Comparison of ENCODE assay signal across 12 cellular contexts in genomic region chr5:139417214-139417613, GRCh38. TPM values are rescaled to one million over a fixed set of nuclear protein-coding genes. Genes with fewer than 3 reads are reported as not detected.
DNase-seq lines count a peak whose midpoint lies in the region; ATAC-seq and TF ChIP-seq lines count a peak whose summit lies in the region.
"Had no signal": no experiment of that assay in that cellular context is flagged by ENCODE, and none has a peak within 500 bp of the region (broad histone marks: within the 10 kb centered on the region; RNA-seq: fewer than 3 reads in every experiment).

No MANE protein-coding gene starts in this region.

- H3K4me1 ChIP-seq in lung (ENCODE audit: control insufficient read depth in 2 of 2, insufficient read depth in 2 of 2, low read length in 2 of 2), result peaks cover 11% of the 10 kb centered on the region in 2 donors
- H3K4me1 ChIP-seq in GM23248 (ENCODE audit: insufficient read depth), result no peaks in the 10 kb centered on the region

- CTCF ChIA-PET in Calu3 (lab: Charles Lee), result interaction anchor here (0.5 to 1.2 kb wide), 2 partner anchors 11 to 510 kb away, joined by 3 to 4 read pairs; no protein-coding TSS in a partner anchor

- DNase-seq in DMS 273 (lab: John Stamatoyannopoulos, UW; ENCODE audit: unreplicated experiment) (peak; percentile 83), NAMALWA (ENCODE audit: low spot score) (peak; percentile 50), chondrocyte (ENCODE audit: low spot score) (no peak), lung (ENCODE audit: low spot score) (no peak), Calu3 (no peak), GM23248 (no peak), H7 (no peak)
- DNase-seq: activated CD4-positive, CD25-positive, alpha-beta regulatory T cell; activated naive CD8-positive, alpha-beta T cell treated with anti-CD3 and anti-CD28 coated beads, Interleukin-2, amount 10 ng/mL, durations not matched to agents 7 days and 5 days; occipital lobe had no signal

- no peaks in the 10 kb centered on the region for H3F3A ChIP-seq in GM23248 (ENCODE audit: insufficient read depth)

- H3K27me3 Mint-ChIP-seq in chondrocyte (ENCODE audit: low read depth), result no peaks in the 10 kb centered on the region
- H3K27me3 Mint-ChIP-seq in Calu3 (ENCODE audit: unreplicated experiment), result peaks cover 15% of the 10 kb centered on the region
- H3K27me3 Mint-ChIP-seq: activated naive CD8-positive, alpha-beta T cell treated with anti-CD3 and anti-CD28 coated beads, Interleukin-2, amount 10 ng/mL, durations not matched to agents 7 days and 5 days had no signal

- H3K4me1 Mint-ChIP-seq in chondrocyte (ENCODE audit: low read depth) (peaks cover 9% of the 10 kb centered on the region), Calu3 (ENCODE audit: low read depth, unreplicated experiment) (no peaks in the 10 kb centered on the region)

- H3K9me3 Mint-ChIP-seq in chondrocyte (ENCODE audit: low read depth), result no peaks in the 10 kb centered on the region
- H3K9me3 Mint-ChIP-seq in Calu3 (ENCODE audit: low read depth, unreplicated experiment), result no peaks in the 10 kb centered on the region
- H3K9me3 Mint-ChIP-seq: activated naive CD8-positive, alpha-beta T cell treated with anti-CD3 and anti-CD28 coated beads, Interleukin-2, amount 10 ng/mL, durations not matched to agents 7 days and 5 days had no signal

- H3K79me2 ChIP-seq in GM23248 (ENCODE audit: insufficient read depth), result no peaks in the 10 kb centered on the region

- H3K9me2 ChIP-seq in GM23248 (ENCODE audit: insufficient read depth), result no peaks in the 10 kb centered on the region

- no peak overlapping the region for H3K4me3 Mint-ChIP-seq in chondrocyte (ENCODE audit: unreplicated experiment)
- H3K4me3 Mint-ChIP-seq in Calu3 (ENCODE audit: low read depth, unreplicated experiment), result no peak overlapping the region

- H3K4me3 ChIP-seq in lung (no peak overlapping the region), GM23248 (no peak overlapping the region), H7 (ENCODE audit: insufficient read depth, low read depth, low read length) (no peak overlapping the region)
- H3K4me3 ChIP-seq: tibial nerve had no signal

- ATAC-seq in lung (ENCODE audit: insufficient read depth, low FRiP score), result peak; percentile 35
- no peak for ATAC-seq in GM21619 (IDR thresholded peaks at IDR 0.05; ENCODE audit: unreplicated experiment)

- H3K9ac ChIP-seq in GM23248, result no peak overlapping the region

- H3K36me3 Mint-ChIP-seq in chondrocyte (ENCODE audit: low read depth) (peaks cover 20% of the 10 kb centered on the region), Calu3 (ENCODE audit: insufficient read depth, unreplicated experiment) (no peaks in the 10 kb centered on the region)
- H3K36me3 Mint-ChIP-seq: activated naive CD8-positive, alpha-beta T cell treated with anti-CD3 and anti-CD28 coated beads, Interleukin-2, amount 10 ng/mL, durations not matched to agents 7 days and 5 days had no signal

- no peak overlapping the region for H3K4me2 ChIP-seq in GM23248 (ENCODE audit: unreplicated experiment)

- in situ Hi-C loops in GM23248 (cut with MboI), result no loop called here

- intact Hi-C loops in Calu3 (cut with micrococcal nuclease; ENCODE audit: unreplicated experiment), result no loop called here

- H3K9me3 ChIP-seq in lung (ENCODE audit: control insufficient read depth in 2 of 2, insufficient read depth in 1 of 2, low read length in 1 of 2) (no peaks in the 10 kb centered on the region), GM23248 (ENCODE audit: low read depth) (no peaks in the 10 kb centered on the region)
- H3K9me3 ChIP-seq: tibial nerve had no signal

- H4K20me1 ChIP-seq in GM23248 (ENCODE audit: insufficient read depth), result no peaks in the 10 kb centered on the region

- BruUV-seq in Calu3 (replicated peaks; lab: Mats Ljungman, UMichigan), result no TSS peak

- 37 to 41% methylated on average over 3 to 4 of the region's 4 CpGs for WGBS in lung, 2 donors
- WGBS in GM23248 (ENCODE audit: low coverage in 1 of 2, low lambda C conversion rate in 2 of 2, missing lambda C conversion rate in 2 of 2), 2 experiments, result 94 to 98% methylated on average over 3 to 4 of the region's 4 CpGs

- no peaks in the 10 kb centered on the region for H3K27me3 ChIP-seq in lung (ENCODE audit: control insufficient read depth, insufficient read depth)
- no peaks in the 10 kb centered on the region for H3K27me3 ChIP-seq in GM23248 (replicated peaks; ENCODE audit: insufficient read depth)
- H3K27me3 ChIP-seq in H7 (ENCODE audit: control insufficient read depth, insufficient read depth, low read length), result no peaks in the 10 kb centered on the region
- H3K27me3 ChIP-seq: tibial nerve had no signal

- H3K36me3 ChIP-seq in lung (ENCODE audit: control insufficient read depth in 2 of 2, insufficient read depth in 2 of 2, low read length in 2 of 2) (peaks cover 3 to 17% of the 10 kb centered on the region in 2 donors), GM23248 (ENCODE audit: low read depth) (peaks cover 8% of the 10 kb centered on the region; the same call in 1 of the 2 replicates), H7 (replicated peaks; ENCODE audit: control insufficient read depth, insufficient read depth, low read length) (peaks cover 1% of the 10 kb centered on the region; the same call in 1 of the 2 replicates)

- no peak overlapping the region for H2AFZ ChIP-seq in GM23248

- peak overlapping the region; percentile 66 for H3K27ac Mint-ChIP-seq in chondrocyte (ENCODE audit: unreplicated experiment)
- no peak overlapping the region for H3K27ac Mint-ChIP-seq in Calu3 (ENCODE audit: unreplicated experiment)

- peak overlapping the region in 1 of 2 donors; percentile 90 for H3K27ac ChIP-seq in lung (ENCODE audit: low read depth in 1 of 2, low read length in 1 of 2)
- no peak overlapping the region for H3K27ac ChIP-seq in GM23248

- no peak for TF ChIP-seq CTCF in chondrocyte (IDR thresholded peaks at IDR 0.05)
- TF ChIP-seq CTCF in lung (IDR thresholded peaks at IDR 0.05; ENCODE audit: control extremely low read depth, extremely low read depth), result no peak
- TF ChIP-seq CTCF in Calu3 (IDR thresholded peaks at IDR 0.05; ENCODE audit: unreplicated experiment), result no peak

RNA-seq across cellular contexts. Expression of gene SPATA24, which starts 13.3 kb away (rescaled TPM):
- total RNA-seq in chondrocyte (2.7 to 3.7 TPM (median 3.7 TPM) in 3 replicates), lung (1 to 10 TPM; 4.2 to 5.8 TPM), Calu3 (2022) (5.1 and 6.8 TPM in 2 replicates)
- polyA plus RNA-seq in lung (10 to 100 TPM in 1 of 2 donors, 1 to 10 TPM in 1; 6.6 to 11.1 TPM), GM23248 (2016; fragmentation: Nextera tagmentation; extraction: Ambion mirVana) (2.1 and 4.3 TPM in 2 replicates)
- total RNA-seq in GM23248 (2014; rRNA removed; shearing (Covaris generic)), result 0.43 and 1.1 TPM in 2 replicates
- total RNA-seq in H7 (2014; rRNA removed; shearing (Covaris generic)), result 7.7 and 8.6 TPM in 2 replicates

RNA-seq across cellular contexts. Expression of gene DNAJC18, which starts 22.1 kb away (rescaled TPM):
- 17.4 to 27.0 TPM (median 25.6 TPM) in 3 replicates for total RNA-seq in chondrocyte
- 1 to 10 TPM; 8.0 to 9.4 TPM for total RNA-seq in lung
- polyA plus RNA-seq in lung, result 10 to 100 TPM in 1 of 2 donors, 1 to 10 TPM in 1; 2.2 to 10.7 TPM
- total RNA-seq in Calu3 (2022), result 6.7 and 9.8 TPM in 2 replicates
- 9.5 and 10.9 TPM in 2 replicates for total RNA-seq in GM23248 (2014; rRNA removed; shearing (Covaris generic))
- polyA plus RNA-seq in GM23248 (2016; fragmentation: Nextera tagmentation; extraction: Ambion mirVana), result 13.4 and 20.8 TPM in 2 replicates
- total RNA-seq in H7 (2014; rRNA removed; shearing (Covaris generic)), result 6.3 and 9.8 TPM in 2 replicates

RNA-seq across cellular contexts. Expression of gene PROB1, which starts 22.3 kb away (rescaled TPM):
- total RNA-seq in chondrocyte (0.97 to 2.4 TPM (median 2.3 TPM) in 3 replicates), lung (1 to 10 TPM in 1 of 2 donors, under 1 TPM in 1; 0.46 to 2.2 TPM), Calu3 (2022) (1.9 and 2.4 TPM in 2 replicates)
- polyA plus RNA-seq in lung (under 1 TPM; 0.33 to 0.98 TPM), GM23248 (2016; fragmentation: Nextera tagmentation; extraction: Ambion mirVana) (0.55 and 0.63 TPM in 2 replicates)
- 1.6 and 2.3 TPM in 2 replicates for total RNA-seq in GM23248 (2014; rRNA removed; shearing (Covaris generic))
- 1.4 and 1.7 TPM in 2 replicates for total RNA-seq in H7 (2014; rRNA removed; shearing (Covaris generic))

RNA-seq across cellular contexts. Expression of gene MZB1, which starts 27.5 kb away (rescaled TPM):
- total RNA-seq in chondrocyte, result not detected in 3 replicates
- total RNA-seq in lung, result 10 to 100 TPM; 12.2 to 14.8 TPM
- 10 to 100 TPM in 1 of 2 donors, 1 to 10 TPM in 1; 2.5 to 13.4 TPM for polyA plus RNA-seq in lung
- total RNA-seq in Calu3 (2022), result 0.24 TPM in 1 of 2 replicates, not detected in the other
- not detected in 2 replicates for total RNA-seq in GM23248 (2014; rRNA removed; shearing (Covaris generic))
- polyA plus RNA-seq in GM23248 (2016; fragmentation: Nextera tagmentation; extraction: Ambion mirVana), result 0.32 TPM in 1 of 2 replicates, not detected in the other
- total RNA-seq in H7 (2014; rRNA removed; shearing (Covaris generic)), result 0.18 TPM in 1 of 2 replicates, not detected in the other
- total RNA-seq: occipital lobe had no signal

RNA-seq across cellular contexts. Expression of gene SLC23A1, which starts 34.1 kb away (rescaled TPM):
- total RNA-seq in chondrocyte, result not detected in 3 replicates
- 1 to 10 TPM; 1.3 to 4.4 TPM for total RNA-seq in lung
- under 1 TPM; 0.30 to 0.32 TPM for polyA plus RNA-seq in lung
- total RNA-seq in Calu3 (2022), result 0.80 and 2.8 TPM in 2 replicates
- not detected in 2 replicates for total RNA-seq in GM23248 (2014; rRNA removed; shearing (Covaris generic))
- 0.08 TPM in 1 of 2 replicates, not detected in the other for polyA plus RNA-seq in GM23248 (2016; fragmentation: Nextera tagmentation; extraction: Ambion mirVana)
- not detected in 2 replicates for total RNA-seq in H7 (2014; rRNA removed; shearing (Covaris generic))
- total RNA-seq: occipital lobe, tibial nerve had no signal

Comparison
In these comparisons a context has a peak if more than half of its experiments do, and no peak if none do; other contexts are left out.
1. DNase-seq: peak in DMS 273 (single experiment) and NAMALWA (single experiment); none in chondrocyte (single experiment), lung (single experiment), Calu3 (single experiment), GM23248 (single experiment) and H7 (single experiment).